In genomic region chr11:2475151-2475918, GRCh38 we compare ENCODE assay signal across 26 cellular contexts. TPM values are rescaled to one million over a fixed set of nuclear protein-coding genes. Genes with fewer than 3 reads are reported as not detected.
"Had no signal": no experiment of that assay in that cellular context is flagged by ENCODE, and none has a peak within 500 bp of the region (broad histone marks: within the 10 kb centered on the region; RNA-seq: fewer than 3 reads in every experiment).

No MANE protein-coding gene starts in this region.

- H3K36me3 ChIP-seq: breast epithelium, lower lobe of right lung, neutrophil, SJSA1, tibial artery, uterus had no signal

- H2AFZ ChIP-seq: parathyroid adenoma had no signal

- H3K27me3 ChIP-seq: breast epithelium, neutrophil, uterus had no signal

- H3K27ac ChIP-seq: breast epithelium, lower lobe of right lung, neutrophil, parathyroid adenoma, SJSA1, tibial artery, uterus had no signal

- H3K9ac ChIP-seq: parathyroid adenoma had no signal

- H3K4me1 ChIP-seq: breast epithelium, lower lobe of right lung, parathyroid adenoma, SJSA1, tibial artery, uterus had no signal

- DNase-seq: activated B cell treated with CpG ODN at 0.5 μM for 24 hours; activated CD4-positive, alpha-beta memory T cell treated with anti-CD3 and anti-CD28 coated beads, Interleukin-2, amount 10 ng/mL, durations not matched to agents 7 days and 5 days; activated CD4-positive, alpha-beta T cell treated with anti-CD3 and anti-CD28 coated beads for 48 hours; activated gamma-delta T cell; activated T-cell treated with anti-CD3 and anti-CD28 coated beads, Interleukin-2, amount 50 U/mL, for 48 hours; cerebellar nuclear complex; cortex of kidney; effector CD4-positive, alpha-beta T cell; left cardiac atrium; naive B cell; stimulated activated CD4-positive, alpha-beta T cell treated with anti-CD3 and anti-CD28 coated beads, Interleukin-12 subunit alpha, Interleukin-12 subunit beta, amount 100 ng/mL, for 4 hours; stimulated activated CD4-positive, alpha-beta T cell treated with anti-CD3 and anti-CD28 coated beads, Interleukin-1b, Interleukin-23, amount 100 ng/mL, for 48 hours; stimulated activated CD8-positive, alpha-beta memory T cell treated with anti-CD3 and anti-CD28 coated beads, Interleukin-4, amount 100 ng/mL, for 48 hours; stimulated activated naive CD4-positive, alpha-beta T cell; SW 1271; uterus had no signal

- H3K4me3 ChIP-seq: breast epithelium, lower lobe of right lung, SJSA1, tibial artery, uterus had no signal

- ATAC-seq: esophagus mucosa had no signal

- H3K9me3 ChIP-seq: lower lobe of right lung, neutrophil, SJSA1, uterus had no signal

RNA-seq across cellular contexts. Expression of gene KCNQ1, which starts 30.5 kb away (rescaled TPM):
- total RNA-seq: astrocyte, fibroblast of villous mesenchyme, SJSA1 had no signal

RNA-seq across cellular contexts. Expression of gene TRPM5, which starts 31.0 kb away (rescaled TPM):
- total RNA-seq: activated B cell treated with CpG ODN at 0.5 μM for 24 hours; activated CD4-positive, alpha-beta memory T cell treated with anti-CD3 and anti-CD28 coated beads, Interleukin-2, amount 10 ng/mL, durations not matched to agents 7 days and 5 days; astrocyte; breast epithelium; esophagus mucosa; fibroblast of villous mesenchyme; left cardiac atrium; lower lobe of right lung; SJSA1; subcutaneous adipose tissue had no signal
